Comparison of ENCODE assay signal across 1 cellular context in the genomic region with DNA sequence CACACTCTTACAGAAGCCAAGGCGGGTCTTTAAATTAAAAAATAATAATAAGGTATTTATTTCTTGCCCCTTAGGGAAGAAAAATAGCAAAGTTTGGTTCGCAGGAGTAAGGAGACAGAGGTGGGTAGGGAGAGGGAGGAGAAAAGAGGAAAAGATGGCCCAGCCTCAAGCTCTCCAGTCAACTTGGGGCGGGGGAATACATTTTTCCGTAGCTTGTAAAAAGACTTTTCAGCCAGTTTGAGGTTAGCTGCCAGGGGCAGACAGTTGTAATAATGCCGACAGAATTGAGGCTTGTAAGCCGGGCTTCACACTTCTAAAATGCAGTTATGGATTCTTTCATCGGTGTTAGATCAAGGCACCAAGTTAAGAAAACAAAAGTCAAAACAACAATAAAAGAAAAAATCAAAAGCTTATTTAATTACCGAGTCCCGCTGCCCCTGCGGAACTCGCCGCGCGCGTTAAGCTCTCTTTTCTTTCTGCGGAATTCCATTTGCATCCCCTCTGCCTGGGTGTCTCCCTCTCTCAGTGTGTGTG.
TF ChIP-seq lines count a peak whose summit lies in the region.

No MANE protein-coding gene starts in this region.

TF ChIP-seq in WTC11, 78 proteins besides CTCF, POLR2A, EP300 and RAD21:
- TF ChIP-seq ZNF263 (CRISPR knock-in tag; IDR thresholded peaks at IDR 0.05; ENCODE audit: low read depth) (no peak), FOXP1 (CRISPR knock-in tag; IDR thresholded peaks at IDR 0.05; ENCODE audit: borderline replicate concordance) (no peak), HMGXB4 (CRISPR knock-in tag; IDR thresholded peaks at IDR 0.05) (no peak), ZNF423 (CRISPR knock-in tag; IDR thresholded peaks at IDR 0.05) (no peak), IRF1 (CRISPR knock-in tag; IDR thresholded peaks at IDR 0.05) (no peak), GABPB1 (CRISPR knock-in tag; IDR thresholded peaks at IDR 0.05) (no peak), FOXP4 (CRISPR knock-in tag; IDR thresholded peaks at IDR 0.05) (no peak), SOX15 (CRISPR knock-in tag; IDR thresholded peaks at IDR 0.05) (no peak), IRF2 (CRISPR knock-in tag; IDR thresholded peaks at IDR 0.05; ENCODE audit: borderline replicate concordance, low read depth) (no peak), ZNF281 (CRISPR knock-in tag; IDR thresholded peaks at IDR 0.05) (no peak), ZNF396 (CRISPR knock-in tag; IDR thresholded peaks at IDR 0.05; ENCODE audit: borderline replicate concordance) (no peak), CREM (CRISPR knock-in tag; IDR thresholded peaks at IDR 0.05) (no peak), ATF6 (CRISPR knock-in tag; IDR thresholded peaks at IDR 0.05) (no peak), GTF2I (CRISPR knock-in tag; conservative IDR thresholded peaks at IDR 0.05) (no peak)
